In the genomic region with DNA sequence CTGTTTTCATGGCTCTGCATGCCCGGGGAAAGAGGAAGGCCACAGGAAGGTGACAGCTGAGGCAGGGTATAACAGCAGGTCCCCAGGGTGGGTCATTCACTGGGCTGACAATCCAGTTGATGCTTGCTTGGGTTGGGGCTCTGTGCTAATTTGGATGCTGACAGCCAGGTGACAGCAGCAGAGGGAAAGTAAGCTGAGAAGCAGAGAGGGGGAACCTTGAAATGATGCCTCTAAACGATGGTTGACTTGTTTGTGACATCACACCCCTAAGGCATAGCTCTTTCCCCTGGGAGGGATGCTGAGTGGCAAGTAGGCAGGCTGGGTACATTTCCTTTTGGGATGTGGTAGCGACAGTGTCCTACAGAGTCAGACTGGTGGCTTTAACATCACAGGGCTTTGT, we compare ENCODE assay signal across 25 cellular contexts.
"Had no signal": no experiment of that assay in that cellular context is flagged by ENCODE, and none has a peak within 500 bp of the region (broad histone marks: within the 10 kb centered on the region; RNA-seq: fewer than 3 reads in every experiment).

No MANE protein-coding gene starts in this region.

- H3K27ac Mint-ChIP-seq: activated CD4-positive, alpha-beta memory T cell treated with anti-CD3 and anti-CD28 coated beads, Interleukin-2, amount 10 ng/mL, durations not matched to agents 7 days and 5 days; activated CD4-positive, alpha-beta T cell treated with anti-CD3 and anti-CD28 coated beads for 36 hours; activated naive CD4-positive, alpha-beta T cell treated with anti-CD3 and anti-CD28 coated beads for 36 hours; activated naive CD8-positive, alpha-beta T cell; activated T-helper 17 cell treated with anti-CD3 and anti-CD28 coated beads, Interleukin-2, amount 50 U/mL, for 72 hours had no signal

- H3K27ac ChIP-seq: brain microvascular endothelial cell, cardiac muscle cell, WERI-Rb-1 had no signal

- H3K4me1 Mint-ChIP-seq: activated CD4-positive, alpha-beta memory T cell treated with anti-CD3 and anti-CD28 coated beads, Interleukin-2, amount 10 ng/mL, durations not matched to agents 7 days and 5 days; activated CD4-positive, alpha-beta T cell treated with anti-CD3 and anti-CD28 coated beads for 36 hours; activated T-helper 17 cell treated with anti-CD3 and anti-CD28 coated beads, Interleukin-2, amount 50 U/mL, for 72 hours had no signal

- H3K9me3 Mint-ChIP-seq: activated CD4-positive, alpha-beta memory T cell treated with anti-CD3 and anti-CD28 coated beads, Interleukin-2, amount 10 ng/mL, durations not matched to agents 7 days and 5 days; activated naive CD4-positive, alpha-beta T cell treated with anti-CD3 and anti-CD28 coated beads for 36 hours; activated T-helper 17 cell treated with anti-CD3 and anti-CD28 coated beads, Interleukin-2, amount 50 U/mL, for 72 hours had no signal

- DNase-seq: activated CD4-positive, alpha-beta memory T cell treated with anti-CD3 and anti-CD28 coated beads, Interleukin-2, amount 10 ng/mL, durations not matched to agents 7 days and 5 days; activated CD4-positive, alpha-beta T cell treated with anti-CD3 and anti-CD28 coated beads for 36 hours; activated CD4-positive, alpha-beta T cell treated with anti-CD3 and anti-CD28 coated beads, Interleukin-2, amount 50 U/mL, for 1 hour; activated gamma-delta T cell; activated naive CD4-positive, alpha-beta T cell treated with anti-CD3 and anti-CD28 coated beads for 36 hours; activated T-cell treated with anti-CD3 and anti-CD28 coated beads for 4 hours; activated T-cell treated with anti-CD3 and anti-CD28 coated beads, Interleukin-2, amount 50 U/mL, for 48 hours; amygdala; brain microvascular endothelial cell; Kasumi-1; KBM-7; NCI-H1092; NCI-H1417; NCI-H1930; NCI-H2107; NCI-H226; NCI-H526; NCI-H774; SIG-M5; SK-N-SH; T-helper 1 cell had no signal

- H3K36me3 Mint-ChIP-seq: activated naive CD8-positive, alpha-beta T cell had no signal

- H3K4me3 Mint-ChIP-seq: activated CD4-positive, alpha-beta memory T cell treated with anti-CD3 and anti-CD28 coated beads, Interleukin-2, amount 10 ng/mL, durations not matched to agents 7 days and 5 days; activated CD4-positive, alpha-beta T cell treated with anti-CD3 and anti-CD28 coated beads for 36 hours; activated naive CD4-positive, alpha-beta T cell treated with anti-CD3 and anti-CD28 coated beads for 36 hours; activated naive CD8-positive, alpha-beta T cell; activated T-helper 17 cell treated with anti-CD3 and anti-CD28 coated beads, Interleukin-2, amount 50 U/mL, for 72 hours had no signal

- H3K4me3 ChIP-seq: cardiac muscle cell had no signal

- ATAC-seq: activated CD4-positive, alpha-beta T cell treated with anti-CD3 and anti-CD28 coated beads for 36 hours; activated T-helper 17 cell treated with anti-CD3 and anti-CD28 coated beads, Interleukin-2, amount 50 U/mL, for 72 hours had no signal
